Comparison of ENCODE assay signal across 11 cellular contexts in genomic region chr20:48945840-48946514, GRCh38. TPM values are rescaled to one million over a fixed set of nuclear protein-coding genes. Genes with fewer than 3 reads are reported as not detected.
DNase-seq lines count a peak whose midpoint lies in the region; ATAC-seq and TF ChIP-seq lines count a peak whose summit lies in the region.
"Had no signal": no experiment of that assay in that cellular context is flagged by ENCODE, and none has a peak within 500 bp of the region (broad histone marks: within the 10 kb centered on the region; RNA-seq: fewer than 3 reads in every experiment).

No MANE protein-coding gene starts in this region.

- peak overlapping the region; percentile 20 to 73 (median 65) for H3K27ac ChIP-seq in stomach

- H3K4me3 ChIP-seq in stomach: no peak overlapping the region

- H3K27ac Mint-ChIP-seq in activated T-helper 17 cell treated with anti-CD3 and anti-CD28 coated beads, Interleukin-2, amount 50 U/mL, for 72 hours: no peak overlapping the region

- no peak for ATAC-seq in activated T-helper 17 cell treated with anti-CD3 and anti-CD28 coated beads, Interleukin-2, amount 50 U/mL, for 72 hours (replicated peaks)
- ATAC-seq in GM21717 (IDR thresholded peaks at IDR 0.05; ENCODE audit: unreplicated experiment): no peak
- ATAC-seq: stimulated activated naive CD8-positive, alpha-beta T cell treated with anti-CD3 and anti-CD28 coated beads, Interleukin-15, Interleukin-2, amounts not matched to agents 100 U/mL and 50 U/mL, for 24 hours had no signal

- H3K27me3 Mint-ChIP-seq in activated T-helper 17 cell treated with anti-CD3 and anti-CD28 coated beads, Interleukin-2, amount 50 U/mL, for 72 hours: no peaks in the 10 kb centered on the region
- H3K27me3 Mint-ChIP-seq: brain had no signal

- H3K36me3 ChIP-seq in stomach: peaks cover 32 to 92% (median 88%) of the 10 kb centered on the region in 4 donors

- DNase-seq in H4 (ENCODE audit: low spot score) (peak; percentile 75), RKO (ENCODE audit: low spot score) (peak; percentile 47), fibroblast of gingiva (ENCODE audit: low read depth) (peak; percentile 55), stomach (peak; percentile 88), D341Med (ENCODE audit: low spot score) (no peak)
- DNase-seq: NCI-H226; stimulated activated naive CD8-positive, alpha-beta T cell treated with anti-CD3 and anti-CD28 coated beads, Interleukin-15, Interleukin-2, amounts not matched to agents 100 U/mL and 50 U/mL, for 24 hours; T-helper 1 cell had no signal

- WGBS in stomach, 5 donors: 46 to 71% (median 60%) methylated on average over 6 of the region's 6 CpGs

- H3K9me3 ChIP-seq in stomach: no peaks in the 10 kb centered on the region

- H3K4me1 Mint-ChIP-seq in activated T-helper 17 cell treated with anti-CD3 and anti-CD28 coated beads, Interleukin-2, amount 50 U/mL, for 72 hours: no peaks in the 10 kb centered on the region
- H3K4me1 Mint-ChIP-seq: brain had no signal

- peaks cover 4 to 48% (median 24%) of the 10 kb centered on the region in 4 donors for H3K4me1 ChIP-seq in stomach

- H3K36me3 Mint-ChIP-seq in activated T-helper 17 cell treated with anti-CD3 and anti-CD28 coated beads, Interleukin-2, amount 50 U/mL, for 72 hours (ENCODE audit: low read depth): peaks cover 68% of the 10 kb centered on the region

- TF ChIP-seq CTCF in stomach (IDR thresholded peaks at IDR 0.05): no peak

- no peak for TF ChIP-seq POLR2A in stomach (IDR thresholded peaks at IDR 0.05)

- intact Hi-C loops in stomach (cut with DNase I; ENCODE audit: low total_unique reads): no loop called here

- TF ChIP-seq EP300 in stomach (IDR thresholded peaks at IDR 0.05): no peak

- H3K9me3 Mint-ChIP-seq in activated T-helper 17 cell treated with anti-CD3 and anti-CD28 coated beads, Interleukin-2, amount 50 U/mL, for 72 hours: no peaks in the 10 kb centered on the region
- H3K9me3 Mint-ChIP-seq: brain had no signal

- no peak overlapping the region for H3K4me3 Mint-ChIP-seq in activated T-helper 17 cell treated with anti-CD3 and anti-CD28 coated beads, Interleukin-2, amount 50 U/mL, for 72 hours
- H3K4me3 Mint-ChIP-seq: brain had no signal

- no peaks in the 10 kb centered on the region for H3K27me3 ChIP-seq in stomach

RNA-seq across cellular contexts. Expression of gene ARFGEF2, which starts 24.5 kb away (rescaled TPM):
- total RNA-seq in H4 (2014; rRNA removed; shearing (Covaris generic)): 11.2 and 13.8 TPM in 2 replicates
- total RNA-seq in stomach: 100 to 1,000 TPM in 1 of 5 donors, 10 to 100 TPM in 4; 27.4 to 127 (median 43.5) TPM
- polyA plus RNA-seq in stomach: 1 to 10 TPM; 6.5 to 9.0 (median 7.5) TPM
- 10 to 100 TPM; 22.9 to 32.0 TPM for total RNA-seq in activated T-helper 17 cell treated with anti-CD3 and anti-CD28 coated beads, Interleukin-2, amount 50 U/mL, for 72 hours
